17 cellular contexts compared by ENCODE assay signal in genomic region chr17:19703776-19704371, GRCh38. TPM values are rescaled to one million over a fixed set of nuclear protein-coding genes. Genes with fewer than 3 reads are reported as not detected.
A peak's percentile ranks its signal among the peaks of the same experiment; 100 is the strongest.
DNase-seq lines count a peak whose midpoint lies in the region; ATAC-seq, FAIRE-seq and TF ChIP-seq lines count a peak whose summit lies in the region.
"Had no signal": no experiment of that assay in that cellular context is flagged by ENCODE, and none has a peak within 500 bp of the region (broad histone marks: within the 10 kb centered on the region; RNA-seq: fewer than 3 reads in every experiment).

No MANE protein-coding gene starts in this region.

- TF ChIP-seq CTCF in H1 (IDR thresholded peaks at IDR 0.05; ENCODE audit: control extremely low read depth in 1 of 3, insufficient read depth in 1 of 3, low read depth in 1 of 3, low read length in 3 of 3): no peak
- no peak for TF ChIP-seq CTCF in lung (IDR thresholded peaks at IDR 0.05; ENCODE audit: control extremely low read depth, extremely low read depth)
- TF ChIP-seq CTCF in thyroid gland (IDR thresholded peaks at IDR 0.05): no peak
- TF ChIP-seq CTCF in natural killer cell (IDR thresholded peaks at IDR 0.05): no peak

- peak overlapping the region; percentile 76; the same call in 1 of the 2 replicates for H2BK12ac ChIP-seq in H1 (ENCODE audit: low read depth, low read length)

- H3K9me3 Mint-ChIP-seq in natural killer cell: no peaks in the 10 kb centered on the region
- H3K9me3 Mint-ChIP-seq: activated naive CD4-positive, alpha-beta T cell treated with anti-CD3 and anti-CD28 coated beads for 36 hours; CD8-positive, alpha-beta memory T cell had no signal

- TF ChIP-seq EP300 in H1 (IDR thresholded peaks at IDR 0.05; ENCODE audit: borderline replicate concordance in 1 of 2, low read depth in 2 of 2, low read length in 2 of 2): no peak

- TF ChIP-seq POLR2A in H1 (IDR thresholded peaks at IDR 0.05; ENCODE audit: control extremely low read depth in 1 of 2, low read depth in 2 of 2, low read length in 2 of 2) (no peak), thyroid gland (IDR thresholded peaks at IDR 0.05) (peak in 1 of 2 donors; percentile 24)

- H4K5ac ChIP-seq in H1 (ENCODE audit: insufficient read length, low read depth, low read length): no peak overlapping the region

- no peak overlapping the region for H4K8ac ChIP-seq in H1 (ENCODE audit: extremely low read depth, insufficient read depth, low read length)

- WGBS in H1 (ENCODE audit: extremely low coverage in 1 of 2, insufficient coverage in 1 of 2, insufficient read length in 1 of 2, insufficient replicate concordance in 2 of 2, low coverage in 1 of 2, low lambda C conversion rate in 2 of 2, missing lambda C conversion rate in 1 of 2), 2 experiments: 87% methylated on average over 14 of the region's 14 CpGs; no CpG with 5 or more reads in 1 of the 2 experiments
- WGBS in lung, 2 donors: 70 to 82% methylated on average over 13 to 14 of the region's 14 CpGs
- 47 to 48% methylated on average over 4 to 11 of the region's 14 CpGs for WGBS in thyroid gland, 2 donors

- no peak overlapping the region for H3K23ac ChIP-seq in H1 (ENCODE audit: insufficient read length)

- no peak overlapping the region for H3K27ac ChIP-seq in H1 (ENCODE audit: low read depth, low read length)
- peak overlapping the region in 1 of 2 donors; percentile 44 for H3K27ac ChIP-seq in lung (ENCODE audit: low read depth in 1 of 2, low read length in 1 of 2)
- H3K27ac ChIP-seq in thyroid gland: peak overlapping the region; percentile 88 to 97 (median 93)
- no peak overlapping the region for H3K27ac ChIP-seq in substantia nigra (ENCODE audit: low read depth, low read length, poor library complexity, severe bottlenecking)

- H2AFZ ChIP-seq in H1 (ENCODE audit: low read length): no peak overlapping the region

- CTCF ChIA-PET in H1 (lab: Charles Lee; ENCODE audit: partially characterized antibody): interaction anchor here (0.8 to 1.1 kb wide), 3 partner anchors 29 to 42 kb away, joined by 3 to 4 read pairs (median 3); no protein-coding TSS in a partner anchor

- 0 out of 4 replicates have a peak overlapping the region, but pooled peaks of 1 of the 2 experiments have one; percentile 4 for H3K4me2 ChIP-seq in H1 (ENCODE audit: insufficient read depth in 1 of 2, low read depth in 2 of 2, low read length in 2 of 2)

- FAIRE-seq in H1 (lab: Jason Lieb, UNC): no peak

- H3K27me3 Mint-ChIP-seq in natural killer cell (ENCODE audit: low read depth in 2 of 2): no peaks in the 10 kb centered on the region
- H3K27me3 Mint-ChIP-seq: CD8-positive, alpha-beta memory T cell had no signal

- H3K36me3 ChIP-seq in H1 (ENCODE audit: control insufficient read depth in 2 of 4, insufficient read depth in 4 of 4, low read length in 3 of 4) (no peaks in the 10 kb centered on the region), lung (ENCODE audit: control insufficient read depth in 2 of 2, insufficient read depth in 2 of 2, low read length in 2 of 2) (no peaks in the 10 kb centered on the region), thyroid gland (no peaks in the 10 kb centered on the region)
- H3K36me3 ChIP-seq: sigmoid colon had no signal

- no peaks in the 10 kb centered on the region for H3K36me3 Mint-ChIP-seq in natural killer cell
- H3K36me3 Mint-ChIP-seq: CD8-positive, alpha-beta memory T cell had no signal

- H3K79me2 ChIP-seq in H1 (ENCODE audit: control insufficient read depth in 1 of 2, insufficient read depth in 2 of 2, low read length in 2 of 2): no peaks in the 10 kb centered on the region

- no peak overlapping the region for H3K27ac Mint-ChIP-seq in natural killer cell
- H3K27ac Mint-ChIP-seq: activated naive CD4-positive, alpha-beta T cell treated with anti-CD3 and anti-CD28 coated beads for 36 hours had no signal

- H2AK5ac ChIP-seq in H1 (ENCODE audit: low read depth, low read length): no peak overlapping the region

- H3K9ac ChIP-seq in H1 (replicated peaks in 1 of 4; ENCODE audit: extremely low read depth in 1 of 4, low read depth in 3 of 4, low read length in 3 of 4): no peak overlapping the region

- no peak overlapping the region for H2BK120ac ChIP-seq in H1 (replicated peaks; ENCODE audit: low read depth, low read length)

- H3K27me3 ChIP-seq in H1 (replicated peaks in 1 of 4; ENCODE audit: control insufficient read depth in 3 of 4, extremely low read depth in 1 of 4, insufficient read depth in 3 of 4, low read length in 3 of 4): no peaks in the 10 kb centered on the region
- H3K27me3 ChIP-seq in lung (ENCODE audit: control insufficient read depth, insufficient read depth): no peaks in the 10 kb centered on the region
- H3K27me3 ChIP-seq in thyroid gland: no peaks in the 10 kb centered on the region
- H3K27me3 ChIP-seq: sigmoid colon had no signal

- H3K56ac ChIP-seq in H1 (replicated peaks; ENCODE audit: insufficient read length, low read depth, low read length): no peak overlapping the region

- no peak overlapping the region for H2BK20ac ChIP-seq in H1 (ENCODE audit: low read length)

- H2BK5ac ChIP-seq in H1 (ENCODE audit: low read depth, low read length): peak overlapping the region; percentile 61; the same call in 1 of the 2 replicates

- H3K79me1 ChIP-seq in H1 (ENCODE audit: low read depth, low read length): no peaks in the 10 kb centered on the region

- H3K4me1 ChIP-seq in H1 (replicated peaks in 1 of 4; ENCODE audit: control insufficient read depth in 3 of 4, insufficient read depth in 4 of 4, low read length in 3 of 4): peaks cover 9 to 31% (median 20%) of the 10 kb centered on the region in 4 experiments
- H3K4me1 ChIP-seq in lung (ENCODE audit: control insufficient read depth in 2 of 2, insufficient read depth in 2 of 2, low read length in 2 of 2): peaks cover 6 to 10% of the 10 kb centered on the region in 2 donors
- H3K4me1 ChIP-seq in thyroid gland: peaks cover 21 to 39% of the 10 kb centered on the region in 2 donors

- H3K4me3 ChIP-seq in H1 (ENCODE audit: extremely low read depth in 1 of 4, insufficient read depth in 2 of 4, low read depth in 3 of 4, low read length in 4 of 4) (no peak overlapping the region), lung (no peak overlapping the region), thyroid gland (replicated peaks in 1 of 3) (no peak overlapping the region)
- H3K4me3 ChIP-seq: mucosa of descending colon, sigmoid colon had no signal

- POLR2A ChIA-PET in H1 (lab: Charles Lee; ENCODE audit: partially characterized antibody): interaction anchor here (0.5 to 1.2 kb wide), 2 partner anchors 56 to 236 kb away, joined by 3 to 4 read pairs; no protein-coding TSS in a partner anchor

- H3K14ac ChIP-seq in H1 (ENCODE audit: insufficient read length): no peak overlapping the region

- no peak overlapping the region for H2BK15ac ChIP-seq in H1 (ENCODE audit: low read length)

- H3K18ac ChIP-seq in H1 (ENCODE audit: extremely low read depth, low read length): peak overlapping the region; percentile 32; the same call in 1 of the 2 replicates

- peak; percentile 42 for DNase-seq in NCI-H226
- no peak for DNase-seq in H1 (ENCODE audit: low read depth in 1 of 2, low spot score in 2 of 2)
- DNase-seq in lung (ENCODE audit: low spot score): no peak
- DNase-seq in thyroid gland: peak; percentile 40 to 61
- no peak for DNase-seq in nucleus accumbens (lab: John Stamatoyannopoulos, UW)
- no peak for DNase-seq in natural killer cell
- DNase-seq in substantia nigra (lab: John Stamatoyannopoulos, UW): no peak
- no peak for DNase-seq in SIG-M5 treated with dmso at 0.1 percent for 504 hours (lab: John Stamatoyannopoulos, UW; ENCODE audit: unreplicated experiment)
- DNase-seq: activated naive CD4-positive, alpha-beta T cell treated with anti-CD3 and anti-CD28 coated beads for 36 hours; CD8-positive, alpha-beta memory T cell; cerebellar nuclear complex; mucosa of descending colon; NCI-H146; NCI-H526; sigmoid colon had no signal

- ATAC-seq in lung (ENCODE audit: insufficient read depth, low FRiP score): peak; percentile 57
- no peak for ATAC-seq in natural killer cell
- ATAC-seq: mucosa of descending colon had no signal

- H3K9me3 ChIP-seq in H1 (ENCODE audit: insufficient read depth in 2 of 2, low read depth in 1 of 2, low read length in 1 of 2) (no peaks in the 10 kb centered on the region), lung (ENCODE audit: control insufficient read depth in 2 of 2, insufficient read depth in 1 of 2, low read length in 1 of 2) (no peaks in the 10 kb centered on the region), thyroid gland (no peaks in the 10 kb centered on the region)
- H3K9me3 ChIP-seq: mucosa of descending colon, sigmoid colon had no signal

- H4K20me1 ChIP-seq in H1 (replicated peaks in 1 of 2; ENCODE audit: control insufficient read depth in 1 of 2, insufficient read depth in 2 of 2, low read length in 2 of 2): no peaks in the 10 kb centered on the region

- peak overlapping the region; percentile 2 for H4K91ac ChIP-seq in H1 (replicated peaks; ENCODE audit: insufficient read length, low read length)

- TF ChIP-seq RAD21 in H1 (IDR thresholded peaks at IDR 0.05 in 1 of 2, conservative IDR thresholded peaks at IDR 0.05 in 1 of 2; ENCODE audit: low read depth in 2 of 2, low read length in 2 of 2): no peak

- H3K4me1 Mint-ChIP-seq in natural killer cell: no peaks in the 10 kb centered on the region
- H3K4me1 Mint-ChIP-seq: CD8-positive, alpha-beta memory T cell had no signal

- no peak overlapping the region for H3K4me3 Mint-ChIP-seq in natural killer cell
- H3K4me3 Mint-ChIP-seq: activated naive CD4-positive, alpha-beta T cell treated with anti-CD3 and anti-CD28 coated beads for 36 hours; CD8-positive, alpha-beta memory T cell had no signal

- H3K23me2 ChIP-seq in H1 (ENCODE audit: low read depth, low read length): no peaks in the 10 kb centered on the region

- H3K4ac ChIP-seq in H1 (replicated peaks; ENCODE audit: insufficient read length, low read depth, low read length): no peak overlapping the region

- intact Hi-C loops in thyroid gland (cut with DNase I): no loop called here
- intact Hi-C loops in natural killer cell (cut with micrococcal nuclease): no loop called here

RNA-seq across cellular contexts. Expression of gene SLC47A2, which starts 12.5 kb away (rescaled TPM):
- not detected in 2 replicates for total RNA-seq in H1 (2021; fragmentation: NEBNext Ultra II Directional; extraction: Animal tissue kit (Norgen Biotek cat#: 25700))
- not detected in 2 replicates for polyA plus RNA-seq in H1 (2011; rRNA removed)
- not detected for polyA plus RNA-seq in H1 (2011; cell fraction: cytosol; rRNA removed)
- polyA plus RNA-seq in H1 (2011; cell fraction: nucleus; rRNA removed): not detected
- 0.07 to 0.09 TPM in 2 of 4 replicates, not detected in the others for polyA plus RNA-seq in H1 (2012, experiment 1 of 2)
- polyA plus RNA-seq in H1 (2012, experiment 2 of 2): not detected
- polyA plus RNA-seq in H1 (2013, experiment 1 of 2): not detected
- polyA plus RNA-seq in H1 (2013, experiment 2 of 2): not detected
- polyA minus RNA-seq in H1 (2011; rRNA and poly(A)+ RNA removed): not detected in 2 replicates
- polyA minus RNA-seq in H1 (2011; cell fraction: cytosol; rRNA and poly(A)+ RNA removed): not detected
- polyA minus RNA-seq in H1 (2011; cell fraction: nucleus; rRNA and poly(A)+ RNA removed): not detected
- total RNA-seq in lung: under 1 TPM in 1 of 2 donors, not detected in 1; 0.18 TPM
- under 1 TPM; 0.02 to 0.06 TPM for polyA plus RNA-seq in lung
- total RNA-seq in thyroid gland: 1 to 10 TPM in 1 of 4 donors, under 1 TPM in 1, not detected in 2; 0.45 to 1.4 TPM
- total RNA-seq in natural killer cell: not detected
- total RNA-seq: activated CD8-positive, alpha-beta memory T cell treated with anti-CD3 and anti-CD28 coated beads for 36 hours; activated naive CD4-positive, alpha-beta T cell treated with anti-CD3 and anti-CD28 coated beads for 36 hours; CD8-positive, alpha-beta memory T cell; RPMI7951; sigmoid colon had no signal
- polyA plus RNA-seq: CD8-positive, alpha-beta memory T cell had no signal

RNA-seq across cellular contexts. Expression of gene ALDH3A1, which starts 44.2 kb away (rescaled TPM):
- total RNA-seq in H1 (2021; fragmentation: NEBNext Ultra II Directional; extraction: Animal tissue kit (Norgen Biotek cat#: 25700)): 0.37 and 0.46 TPM in 2 replicates
- polyA plus RNA-seq in H1 (2011; rRNA removed): 0.75 and 1.4 TPM in 2 replicates
- 0.43 TPM for polyA plus RNA-seq in H1 (2011; cell fraction: cytosol; rRNA removed)
- polyA plus RNA-seq in H1 (2011; cell fraction: nucleus; rRNA removed): 1.1 TPM
- 0.23 to 0.94 TPM (median 0.48 TPM) in 4 replicates for polyA plus RNA-seq in H1 (2012, experiment 1 of 2)
- 0.30 TPM for polyA plus RNA-seq in H1 (2012, experiment 2 of 2)
- polyA plus RNA-seq in H1 (2013, experiment 1 of 2): 0.30 TPM
- 0.09 TPM for polyA plus RNA-seq in H1 (2013, experiment 2 of 2)
- 0.69 and 0.83 TPM in 2 replicates for polyA minus RNA-seq in H1 (2011; rRNA and poly(A)+ RNA removed)
- polyA minus RNA-seq in H1 (2011; cell fraction: cytosol; rRNA and poly(A)+ RNA removed): not detected
- polyA minus RNA-seq in H1 (2011; cell fraction: nucleus; rRNA and poly(A)+ RNA removed): 1.3 TPM
- 1 to 10 TPM; 1.5 to 5.6 TPM for total RNA-seq in lung
- 10 to 100 TPM; 21.6 to 44.2 TPM for polyA plus RNA-seq in lung
- total RNA-seq in thyroid gland: 1 to 10 TPM in 2 of 4 donors, under 1 TPM in 1, not detected in 1; 0.94 to 1.6 (median 1.1) TPM
- not detected for total RNA-seq in natural killer cell
- total RNA-seq: activated CD8-positive, alpha-beta memory T cell treated with anti-CD3 and anti-CD28 coated beads for 36 hours; activated naive CD4-positive, alpha-beta T cell treated with anti-CD3 and anti-CD28 coated beads for 36 hours; CD8-positive, alpha-beta memory T cell; RPMI7951 had no signal

RNA-seq across cellular contexts. Expression of gene ALDH3A2, which starts 55.3 kb away (rescaled TPM):
- 70.7 and 72.9 TPM in 2 replicates for total RNA-seq in H1 (2021; fragmentation: NEBNext Ultra II Directional; extraction: Animal tissue kit (Norgen Biotek cat#: 25700))
- polyA plus RNA-seq in H1 (2011; rRNA removed) (20.6 and 41.6 TPM in 2 replicates), lung (10 to 100 TPM; 50.7 to 59.4 TPM)
- 51.9 TPM for polyA plus RNA-seq in H1 (2011; cell fraction: cytosol; rRNA removed)
- 27.8 TPM for polyA plus RNA-seq in H1 (2011; cell fraction: nucleus; rRNA removed)
- 34.7 to 42.5 TPM (median 39.0 TPM) in 4 replicates for polyA plus RNA-seq in H1 (2012, experiment 1 of 2)
- 5.7 TPM for polyA plus RNA-seq in H1 (2012, experiment 2 of 2)
- polyA plus RNA-seq in H1 (2013, experiment 1 of 2): 43.1 TPM
- polyA plus RNA-seq in H1 (2013, experiment 2 of 2): 40.0 TPM
- 52.7 and 67.8 TPM in 2 replicates for polyA minus RNA-seq in H1 (2011; rRNA and poly(A)+ RNA removed)
- 34.9 TPM for polyA minus RNA-seq in H1 (2011; cell fraction: cytosol; rRNA and poly(A)+ RNA removed)
- polyA minus RNA-seq in H1 (2011; cell fraction: nucleus; rRNA and poly(A)+ RNA removed): 39.7 TPM
- total RNA-seq in lung (100 to 1,000 TPM in 1 of 2 donors, 10 to 100 TPM in 1; 99.2 to 107 TPM), thyroid gland (100 to 1,000 TPM; 198 to 566 (median 366) TPM), natural killer cell (10 to 100 TPM; 25.3 to 33.7 (median 31.4) TPM)

Comparison
In these comparisons a context has a peak if more than half of its experiments do, and no peak if none do; other contexts are left out.
1. DNase-seq: peak in NCI-H226 (single experiment) and thyroid gland (2 of 2); none in H1 (0 of 2), lung (single experiment), nucleus accumbens (0 of 56), natural killer cell (single experiment), substantia nigra (0 of 49) and SIG-M5 treated with dmso at 0.1 percent for 504 hours (single experiment).
2. H3K27ac ChIP-seq: peak in thyroid gland (3 of 3); none in H1 (single experiment) and substantia nigra (single experiment).